In the genomic region with DNA sequence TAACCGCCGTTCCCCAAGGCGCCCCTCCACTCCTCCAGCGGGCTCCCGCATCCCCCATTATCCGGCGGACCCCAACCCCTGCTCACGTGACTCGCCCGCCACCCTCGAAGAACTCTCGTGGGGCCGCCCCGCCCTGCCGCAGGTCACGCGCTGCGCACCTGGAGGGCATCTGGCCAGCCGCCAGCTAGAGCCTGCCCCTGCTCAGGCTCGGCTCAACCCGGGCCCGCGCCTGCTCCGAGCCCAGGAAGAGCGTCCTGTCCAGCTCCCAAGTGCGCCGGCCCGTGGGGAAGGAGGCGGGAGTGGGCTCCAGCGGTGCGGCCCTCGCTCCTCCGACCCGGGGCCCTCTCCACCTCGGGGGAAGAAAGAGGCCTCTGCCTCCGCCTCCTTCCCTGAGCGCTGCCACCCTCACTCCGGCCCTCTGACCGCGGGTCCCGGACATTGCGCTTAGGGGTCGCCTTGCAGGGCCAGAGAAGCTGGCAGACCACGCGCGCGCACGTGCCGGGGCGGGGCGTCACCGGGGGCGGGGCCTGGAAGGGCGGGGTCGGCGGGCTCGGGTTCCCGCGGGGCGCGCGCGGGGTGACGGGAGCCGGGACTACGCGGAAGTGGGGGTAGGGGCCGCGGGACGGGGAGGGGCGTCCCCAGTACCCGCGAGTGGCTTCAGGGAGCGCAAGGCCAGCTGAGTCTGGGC, we compare ENCODE assay signal across 8 cellular contexts. TPM values are rescaled to one million over a fixed set of nuclear protein-coding genes. Genes with fewer than 3 reads are reported as not detected.
A peak's percentile ranks its signal among the peaks of the same experiment; 100 is the strongest.
DNase-seq lines count a peak whose midpoint lies in the region; ATAC-seq and TF ChIP-seq lines count a peak whose summit lies in the region.

No MANE protein-coding gene starts in this region.

- H3K4me3 ChIP-seq in Caco-2 (ENCODE audit: low read depth, low read length) (peak overlapping the region; percentile 84), PC-9 (peak overlapping the region; percentile 52)

- no peaks in the 10 kb centered on the region for H3F3A ChIP-seq in PC-9 (ENCODE audit: insufficient read depth, low read depth)

- peak overlapping the region; percentile 68 for H3K27ac ChIP-seq in PC-9

- H3K36me3 Mint-ChIP-seq in Caco-2 (ENCODE audit: insufficient read depth, unreplicated experiment) (no peaks in the 10 kb centered on the region), natural killer cell (no peaks in the 10 kb centered on the region)
- H3K36me3 Mint-ChIP-seq in stimulated activated naive B cell treated with anti-CD40 and anti-IgM and Interleukin-4, amounts not matched to agents 10 μg/mL and 1 μg/mL and 100 μg/mL, for 72 hours: peaks cover 3 to 6% of the 10 kb centered on the region in 2 donors

- H3K27me3 ChIP-seq in Caco-2 (replicated peaks; ENCODE audit: control insufficient read depth, insufficient read depth, low read length) (no peaks in the 10 kb centered on the region), PC-9 (ENCODE audit: insufficient read depth, low read depth) (no peaks in the 10 kb centered on the region)

- TF ChIP-seq CTCF in Caco-2 (IDR thresholded peaks at IDR 0.05; ENCODE audit: insufficient read depth in 1 of 2, low read depth in 1 of 2, low read length in 1 of 2, severe bottlenecking in 1 of 2, unreplicated experiment in 1 of 2) (peak in 1 of 2 experiments; percentile 5), PC-9 (conservative IDR thresholded peaks at IDR 0.05) (peak; percentile 1; the same call in 1 of the 2 replicates), natural killer cell (IDR thresholded peaks at IDR 0.05) (peak; percentile 50)

- CTCF ChIA-PET in Caco-2 (lab: Charles Lee): interaction anchor here (0.6 to 2.7 kb wide), 13 partner anchors 12 to 390 kb away, joined by 3 to 15 read pairs (median 7); a partner anchor contains a TSS
- CTCF ChIA-PET in PC-9 (lab: Charles Lee): interaction anchor here (0.6 to 1.5 kb wide), 5 partner anchors 100 to 367 kb away, joined by 3 to 4 read pairs (median 3); no protein-coding TSS in a partner anchor

- no peaks in the 10 kb centered on the region for H3K9me2 ChIP-seq in PC-9 (ENCODE audit: insufficient read depth)

- DNase-seq in Caco-2 (peak; percentile 87 to 91), HUDEP-2 (lab: John Stamatoyannopoulos, UW; ENCODE audit: unreplicated experiment in 76 of 76) (peak in 73 of 76 experiments; percentile 26 to 98 (median 87)), PC-9 (peak; percentile 39 to 90), fibroblast of gingiva (ENCODE audit: low read depth) (peak; percentile 82), natural killer cell (peak; percentile 85)
- DNase-seq in activated T-helper 1 cell treated with anti-CD3 and anti-CD28 coated beads, Interleukin-2, amount 50 U/mL, for 16 hours (ENCODE audit: low read depth in 1 of 2, low spot score in 1 of 2): peak; percentile 84 to 87
- peak; percentile 85 for DNase-seq in stimulated activated naive B cell treated with anti-CD40 and anti-IgM and Interleukin-4, amounts not matched to agents 10 μg/mL and 1 μg/mL and 100 μg/mL, for 72 hours

- H3K4me1 ChIP-seq in Caco-2 (no peaks in the 10 kb centered on the region), PC-9 (replicated peaks; ENCODE audit: insufficient read depth) (no peaks in the 10 kb centered on the region)

- peaks cover 6% of the 10 kb centered on the region for H3K4me1 Mint-ChIP-seq in Caco-2 (ENCODE audit: low read depth, unreplicated experiment)
- peaks cover 0 to 16% of the 10 kb centered on the region in 2 donors for H3K4me1 Mint-ChIP-seq in natural killer cell
- peaks cover 5 to 22% of the 10 kb centered on the region in 2 donors for H3K4me1 Mint-ChIP-seq in stimulated activated naive B cell treated with anti-CD40 and anti-IgM and Interleukin-4, amounts not matched to agents 10 μg/mL and 1 μg/mL and 100 μg/mL, for 72 hours

- H3K27ac Mint-ChIP-seq in Caco-2 (ENCODE audit: unreplicated experiment) (peak overlapping the region; percentile 73), natural killer cell (peak overlapping the region; percentile 76 to 77)
- peak overlapping the region; percentile 97 for H3K27ac Mint-ChIP-seq in stimulated activated naive B cell treated with anti-CD40 and anti-IgM and Interleukin-4, amounts not matched to agents 10 μg/mL and 1 μg/mL and 100 μg/mL, for 72 hours

- BruUV-seq in Caco-2 (replicated peaks; lab: Mats Ljungman, UMichigan) (no TSS peak), PC-9 (replicated peaks; lab: Mats Ljungman, UMichigan) (no TSS peak)

- peak overlapping the region; percentile 79 for H3K4me3 Mint-ChIP-seq in Caco-2 (ENCODE audit: unreplicated experiment)
- H3K4me3 Mint-ChIP-seq in natural killer cell: peak overlapping the region; percentile 85
- peak overlapping the region; percentile 89 to 98 for H3K4me3 Mint-ChIP-seq in stimulated activated naive B cell treated with anti-CD40 and anti-IgM and Interleukin-4, amounts not matched to agents 10 μg/mL and 1 μg/mL and 100 μg/mL, for 72 hours

- H2AFZ ChIP-seq in PC-9: peak overlapping the region; percentile 55; the same call in 1 of the 2 replicates

- intact Hi-C loops in Caco-2 (cut with micrococcal nuclease; ENCODE audit: unreplicated experiment) (loop anchor here (1.0 kb wide), 1 partner anchor 31 kb away; no protein-coding TSS in a partner anchor), PC-9 (cut with micrococcal nuclease; ENCODE audit: unreplicated experiment) (loop anchor here (1.0 to 5.0 kb wide), 4 partner anchors 31 to 288 kb away; no protein-coding TSS in a partner anchor), natural killer cell (cut with micrococcal nuclease) (loop anchor here (1.0 to 2.0 kb wide), 2 partner anchors 42 to 289 kb away; no protein-coding TSS in a partner anchor)

- H3K4me2 ChIP-seq in PC-9: peak overlapping the region; percentile 68

- no peaks in the 10 kb centered on the region for H3K9me3 Mint-ChIP-seq in Caco-2 (ENCODE audit: unreplicated experiment)
- no peaks in the 10 kb centered on the region for H3K9me3 Mint-ChIP-seq in natural killer cell
- H3K9me3 Mint-ChIP-seq in stimulated activated naive B cell treated with anti-CD40 and anti-IgM and Interleukin-4, amounts not matched to agents 10 μg/mL and 1 μg/mL and 100 μg/mL, for 72 hours: no peaks in the 10 kb centered on the region

- ATAC-seq in GM21381 (IDR thresholded peaks at IDR 0.05; ENCODE audit: unreplicated experiment) (peak; percentile 67), natural killer cell (peak; percentile 76 to 89 (median 79))
- ATAC-seq in stimulated activated naive B cell treated with anti-CD40 and anti-IgM and Interleukin-4, amounts not matched to agents 10 μg/mL and 1 μg/mL and 100 μg/mL, for 72 hours (replicated peaks): peak; percentile 75 to 78

- POLR2A ChIA-PET in Caco-2 (lab: Charles Lee) (interaction anchor here (0.6 to 2.2 kb wide), 8 partner anchors 17 to 307 kb away, joined by 3 to 12 read pairs (median 4); a partner anchor contains a TSS), PC-9 (lab: Charles Lee; ENCODE audit: unreplicated experiment) (interaction anchor here (0.6 to 1.5 kb wide), 3 partner anchors 30 to 202 kb away, joined by 4 to 19 read pairs (median 4); no protein-coding TSS in a partner anchor)

- H3K9me3 ChIP-seq in Caco-2 (no peaks in the 10 kb centered on the region), PC-9 (ENCODE audit: insufficient read depth, low read depth) (no peaks in the 10 kb centered on the region)

- H4K20me1 ChIP-seq in PC-9 (ENCODE audit: insufficient read depth): no peaks in the 10 kb centered on the region

- H3K79me2 ChIP-seq in PC-9 (ENCODE audit: low read depth): no peaks in the 10 kb centered on the region

- no peaks in the 10 kb centered on the region for H3K36me3 ChIP-seq in Caco-2 (ENCODE audit: control insufficient read depth, insufficient read depth, low read length)
- H3K36me3 ChIP-seq in PC-9 (ENCODE audit: low read depth): no peaks in the 10 kb centered on the region

- H3K27me3 Mint-ChIP-seq in Caco-2 (ENCODE audit: insufficient read depth, unreplicated experiment): no peaks in the 10 kb centered on the region
- H3K27me3 Mint-ChIP-seq in natural killer cell (ENCODE audit: low read depth in 2 of 2): no peaks in the 10 kb centered on the region
- no peaks in the 10 kb centered on the region for H3K27me3 Mint-ChIP-seq in stimulated activated naive B cell treated with anti-CD40 and anti-IgM and Interleukin-4, amounts not matched to agents 10 μg/mL and 1 μg/mL and 100 μg/mL, for 72 hours

RNA-seq across cellular contexts. Expression of a gene that starts 28.4 kb away (rescaled TPM):
- 389 and 421 TPM in 2 replicates for total RNA-seq in Caco-2 (2022)
- total RNA-seq in PC-9 (2021): 515 and 629 TPM in 2 replicates
- total RNA-seq in natural killer cell: 100 to 1,000 TPM; 315 to 364 (median 326) TPM

RNA-seq across cellular contexts. Expression of a gene that starts 28.9 kb away (rescaled TPM):
- total RNA-seq in Caco-2 (2022) (26.9 and 29.0 TPM in 2 replicates), PC-9 (2021) (60.5 and 68.5 TPM in 2 replicates), natural killer cell (100 to 1,000 TPM; 191 to 226 (median 215) TPM)

Comparison
In these comparisons a context has a peak if more than half of its experiments do, and no peak if none do; other contexts are left out.
1. Peak in every context shown above with its lines: DNase-seq, ATAC-seq, H3K4me3 ChIP-seq and H3K27ac ChIP-seq.